Comparison of ENCODE assay signal across 15 cellular contexts in the genomic region with DNA sequence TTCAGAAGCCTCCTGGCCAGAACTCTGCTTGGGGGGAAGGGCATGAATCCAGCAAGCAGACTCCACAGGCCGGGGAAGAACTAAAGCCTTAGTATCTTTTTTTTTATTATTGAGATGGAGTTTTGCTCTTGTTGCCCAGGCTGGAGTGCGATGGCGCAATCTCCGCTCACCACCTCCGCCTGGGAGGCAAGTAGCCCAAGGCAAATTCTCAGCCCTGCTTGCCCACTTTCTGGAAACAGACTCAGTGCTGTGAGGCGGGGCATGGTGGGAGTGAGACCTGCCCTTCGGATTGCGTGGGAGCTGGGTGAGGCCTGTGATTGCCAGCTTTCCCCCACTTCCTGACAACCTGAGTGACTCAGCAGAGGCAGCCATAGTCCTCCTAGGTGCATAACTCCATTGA.
"Had no signal": no experiment of that assay in that cellular context is flagged by ENCODE, and none has a peak within 500 bp of the region (broad histone marks: within the 10 kb centered on the region; RNA-seq: fewer than 3 reads in every experiment).

No MANE protein-coding gene starts in this region.

- H3K4me3 ChIP-seq: colonic mucosa, tibial nerve had no signal

- DNase-seq: activated CD4-positive, alpha-beta T cell treated with anti-CD3 and anti-CD28 coated beads, Interleukin-2, amount 10 ng/mL, durations not matched to agents 7 days and 5 days; activated CD8-positive, alpha-beta memory T cell treated with anti-CD3 and anti-CD28 coated beads, Interleukin-2, amount 50 U/mL, for 4 hours; activated naive CD4-positive, alpha-beta T cell treated with anti-CD3 and anti-CD28 coated beads for 36 hours; activated T-cell treated with anti-CD3 and anti-CD28 coated beads, Interleukin-2, amount 50 U/mL, for 4 hours; colonic mucosa; endodermal cell; foreskin melanocyte; head of caudate nucleus; nucleus accumbens; stimulated activated CD4-positive, alpha-beta T cell treated with anti-CD3 and anti-CD28 coated beads, Interleukin-2, amount 100 ng/mL, for 24 hours; stimulated activated naive CD8-positive, alpha-beta T cell treated with anti-CD3 and anti-CD28 coated beads, Interleukin-15, Interleukin-2, amounts not matched to agents 100 U/mL and 50 U/mL, for 24 hours; substantia nigra; T-helper 1 cell; T-helper 9 cell had no signal
